Comparison of ENCODE assay signal across 28 cellular contexts in the genomic region with DNA sequence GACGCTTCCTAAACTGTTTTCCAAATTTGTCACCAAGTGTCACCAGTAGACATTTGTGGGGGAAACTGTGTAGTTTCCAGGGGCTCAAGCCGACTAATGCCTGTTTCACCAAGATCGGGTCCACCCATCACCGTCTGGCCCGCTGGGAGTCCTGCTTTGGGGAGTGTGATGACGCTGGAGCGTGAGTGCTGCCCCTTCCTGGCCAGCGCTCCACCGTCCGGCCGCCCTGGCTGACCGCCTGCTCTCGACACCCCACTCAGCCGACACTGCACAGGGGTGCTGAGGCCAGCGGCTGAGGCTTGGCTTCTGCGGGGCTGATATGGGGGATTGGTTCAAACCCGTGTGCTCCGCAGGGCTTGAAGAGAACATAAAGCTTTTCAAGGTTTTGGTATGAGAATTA.
"Had no signal": no experiment of that assay in that cellular context is flagged by ENCODE, and none has a peak within 500 bp of the region (broad histone marks: within the 10 kb centered on the region; RNA-seq: fewer than 3 reads in every experiment).

No MANE protein-coding gene starts in this region.

- H3K9me3 ChIP-seq: colonic mucosa, esophagus squamous epithelium, pancreas, psoas muscle, SK-N-SH, vagina had no signal

- H3K27ac ChIP-seq: colonic mucosa, epithelial cell of prostate, esophagus squamous epithelium, heart right ventricle, left ventricle myocardium inferior, pancreas, psoas muscle, vagina had no signal

- H3K36me3 ChIP-seq: colonic mucosa, esophagus squamous epithelium, left ventricle myocardium inferior, pancreas, vagina had no signal

- H3K27me3 ChIP-seq: colonic mucosa, esophagus squamous epithelium, pancreas, vagina had no signal

- ATAC-seq: activated naive CD8-positive, alpha-beta T cell treated with anti-CD3 and anti-CD28 coated beads, Interleukin-2, amount 50 U/mL, for 24 hours; heart right ventricle; pancreas; psoas muscle; stimulated activated memory B cell treated with anti-CD40 and anti-IgM and Interleukin-4, amounts not matched to agents 10 μg/mL and 1 μg/mL and 100 μg/mL, for 72 hours had no signal

- H3K4me2 ChIP-seq: SK-N-SH had no signal

- FAIRE-seq: endometrium, pancreas had no signal

- DNase-seq: activated CD4-positive, alpha-beta memory T cell treated with anti-CD3 and anti-CD28 coated beads for 36 hours; activated CD4-positive, alpha-beta T cell treated with anti-CD3 and anti-CD28 coated beads, Interleukin-2, amount 10 ng/mL, durations not matched to agents 24 days and 14 days; activated CD4-positive, CD25-positive, alpha-beta regulatory T cell treated with anti-CD3 and anti-CD28 coated beads, Interleukin-2, amount 50 U/mL, for 72 hours; activated CD8-positive, alpha-beta memory T cell treated with anti-CD3 and anti-CD28 coated beads, Interleukin-2, amount 50 U/mL, for 4 hours; activated naive CD8-positive, alpha-beta T cell treated with anti-CD3 and anti-CD28 coated beads, Interleukin-2, amount 50 U/mL, for 24 hours; activated T-cell treated with anti-CD3 and anti-CD28 coated beads, Interleukin-2, amount 50 U/mL, for 1 hour; amygdala; cerebellar nuclear complex; colonic mucosa; effector CD8-positive, alpha-beta T cell; esophagus squamous epithelium; foreskin melanocyte; heart right ventricle; left ventricle myocardium inferior; naive B cell; nephron progenitor cell; nucleus accumbens; pancreas; psoas muscle; SK-N-SH; stimulated activated CD4-positive, alpha-beta T cell treated with anti-CD3 and anti-CD28 coated beads, Interleukin-12 subunit alpha, Interleukin-12 subunit beta, amount 100 ng/mL, for 4 hours; stimulated activated CD4-positive, alpha-beta T cell treated with anti-CD3 and anti-CD28 coated beads, Interleukin-4, amount 100 ng/mL, for 24 hours; SW 1271; T-helper 2 cell had no signal

- H3K4me1 ChIP-seq: colonic mucosa, esophagus squamous epithelium, heart right ventricle, left ventricle myocardium inferior, pancreas, psoas muscle, vagina had no signal

- H3K4me3 ChIP-seq: colonic mucosa, esophagus squamous epithelium, heart right ventricle, left ventricle myocardium inferior, pancreas, psoas muscle, vagina had no signal

- H3K9ac ChIP-seq: SK-N-SH had no signal
